17 cellular contexts compared by ENCODE assay signal in genomic region chr11:116636341-116636968, GRCh38.
"Had no signal": no experiment of that assay in that cellular context is flagged by ENCODE, and none has a peak within 500 bp of the region (broad histone marks: within the 10 kb centered on the region; RNA-seq: fewer than 3 reads in every experiment).

No MANE protein-coding gene starts in this region.

- H3K4me3 Mint-ChIP-seq: dendritic cell treated with granulocyte-macrophage colony-stimulating factor and Interleukin-4, amounts not matched to agents 40 ng/mL and 50 ng/mL, for 4 days; nephron; stimulated activated effector memory CD8-positive, alpha-beta T cell treated with anti-CD3 and anti-CD28 coated beads, Interleukin-12 subunit alpha, Interleukin-12 subunit beta, amount 100 ng/mL, for 72 hours had no signal

- H3K27ac Mint-ChIP-seq: dendritic cell treated with granulocyte-macrophage colony-stimulating factor and Interleukin-4, amounts not matched to agents 40 ng/mL and 50 ng/mL, for 4 days; nephron; stimulated activated effector memory CD8-positive, alpha-beta T cell treated with anti-CD3 and anti-CD28 coated beads, Interleukin-12 subunit alpha, Interleukin-12 subunit beta, amount 100 ng/mL, for 72 hours had no signal

- H3K9me3 Mint-ChIP-seq: dendritic cell treated with granulocyte-macrophage colony-stimulating factor and Interleukin-4, amounts not matched to agents 40 ng/mL and 50 ng/mL, for 4 days; nephron; stimulated activated effector memory CD8-positive, alpha-beta T cell treated with anti-CD3 and anti-CD28 coated beads, Interleukin-12 subunit alpha, Interleukin-12 subunit beta, amount 100 ng/mL, for 72 hours had no signal

- DNase-seq: erythroblast; foreskin keratinocyte; left colon; left ventricle myocardium superior; mesenchymal stem cell; midbrain; psoas muscle; retina; right lobe of liver; stimulated activated CD4-positive, alpha-beta T cell treated with anti-CD3 and anti-CD28 coated beads, Interleukin-4, amount 100 ng/mL, for 1 hour; stimulated activated CD8-positive, alpha-beta memory T cell treated with anti-CD3 and anti-CD28 coated beads, Interleukin-4, amount 100 ng/mL, for 48 hours; stimulated activated naive CD8-positive, alpha-beta T cell treated with anti-CD3 and anti-CD28 coated beads, Interleukin-15, Interleukin-2, amounts not matched to agents 100 U/mL and 50 U/mL, for 24 hours; thyroid gland had no signal

- FAIRE-seq: endothelial cell of umbilical vein had no signal

- H3K4me1 Mint-ChIP-seq: nephron; stimulated activated effector memory CD8-positive, alpha-beta T cell treated with anti-CD3 and anti-CD28 coated beads, Interleukin-12 subunit alpha, Interleukin-12 subunit beta, amount 100 ng/mL, for 72 hours had no signal

- ATAC-seq: foreskin keratinocyte; left colon; left ventricle myocardium superior; psoas muscle; stimulated activated effector memory CD8-positive, alpha-beta T cell treated with anti-CD3 and anti-CD28 coated beads, Interleukin-12 subunit alpha, Interleukin-12 subunit beta, amount 100 ng/mL, for 72 hours; stimulated activated naive CD8-positive, alpha-beta T cell treated with anti-CD3 and anti-CD28 coated beads, Interleukin-15, Interleukin-2, amounts not matched to agents 100 U/mL and 50 U/mL, for 24 hours had no signal

- H3K36me3 Mint-ChIP-seq: stimulated activated effector memory CD8-positive, alpha-beta T cell treated with anti-CD3 and anti-CD28 coated beads, Interleukin-12 subunit alpha, Interleukin-12 subunit beta, amount 100 ng/mL, for 72 hours had no signal
